In the genomic region with DNA sequence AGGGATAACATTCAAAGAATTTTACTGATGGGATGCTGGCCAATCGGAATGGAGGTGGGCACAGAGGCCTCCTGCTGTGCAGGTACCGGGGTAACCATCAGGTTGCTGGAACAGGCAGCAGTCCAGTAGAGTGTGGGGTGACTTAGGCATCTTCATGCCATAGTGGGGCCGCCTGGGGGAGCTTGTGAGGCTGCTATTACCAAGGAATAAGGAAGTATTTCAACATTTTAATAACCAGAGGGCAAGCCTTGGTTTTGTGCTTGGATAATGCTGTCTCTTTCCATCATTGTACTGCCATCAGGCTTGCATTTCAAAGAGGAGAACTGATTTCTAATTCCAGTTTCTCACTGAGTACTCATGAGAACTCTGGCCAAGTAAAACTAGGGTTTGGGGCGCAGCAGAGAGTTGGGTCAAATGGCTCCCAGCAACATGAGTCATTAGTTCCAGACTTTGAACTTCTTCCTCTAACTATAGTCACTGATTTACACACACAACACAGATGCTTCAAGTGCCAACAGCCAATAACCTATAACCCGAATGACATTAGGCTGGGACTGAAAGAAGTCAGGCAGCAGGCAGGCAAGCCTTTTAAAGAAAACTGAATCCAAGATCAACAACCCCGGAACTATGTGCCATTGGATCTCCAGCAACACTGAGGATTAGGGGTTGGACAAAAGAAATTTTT, we compare ENCODE assay signal across 8 cellular contexts. TPM values are rescaled to one million over a fixed set of nuclear protein-coding genes. Genes with fewer than 3 reads are reported as not detected.
DNase-seq lines count a peak whose midpoint lies in the region; ATAC-seq and TF ChIP-seq lines count a peak whose summit lies in the region.

No MANE protein-coding gene starts in this region.

- no peak overlapping the region for H2BK120ac ChIP-seq in trophoblast cell (ENCODE audit: insufficient read depth, low read length, poor library complexity)

- no peaks in the 10 kb centered on the region for H3K27me3 Mint-ChIP-seq in activated naive CD4-positive, alpha-beta T cell treated with anti-CD3 and anti-CD28 coated beads for 36 hours (ENCODE audit: low read depth)
- H3K27me3 Mint-ChIP-seq in CD8-positive, alpha-beta T cell (ENCODE audit: low read depth): peaks cover 5% of the 10 kb centered on the region
- peaks cover 5% of the 10 kb centered on the region for H3K27me3 Mint-ChIP-seq in activated T-helper 17 cell treated with anti-CD3 and anti-CD28 coated beads, Interleukin-2, amount 50 U/mL, for 72 hours

- no peaks in the 10 kb centered on the region for H3K79me1 ChIP-seq in trophoblast cell (ENCODE audit: low read length)

- H3K9me3 ChIP-seq in PC-9 (ENCODE audit: insufficient read depth, low read depth) (no peaks in the 10 kb centered on the region), trophoblast cell (ENCODE audit: insufficient read depth, low read depth, low read length) (peaks cover 1% of the 10 kb centered on the region)
- no peaks in the 10 kb centered on the region for H3K9me3 ChIP-seq in CD8-positive, alpha-beta T cell (ENCODE audit: low read length)

- H3K4me1 ChIP-seq in PC-9 (replicated peaks; ENCODE audit: insufficient read depth): peaks cover 51% of the 10 kb centered on the region
- H3K4me1 ChIP-seq in trophoblast cell (ENCODE audit: control insufficient read depth in 1 of 2, insufficient read depth in 2 of 2, low read length in 2 of 2): no peaks in the 10 kb centered on the region
- no peaks in the 10 kb centered on the region for H3K4me1 ChIP-seq in CD8-positive, alpha-beta T cell (ENCODE audit: insufficient read depth, low read length)

- CTCF ChIA-PET in activated naive CD4-positive, alpha-beta T cell treated with anti-CD3 and anti-CD28 coated beads for 36 hours (lab: Charles Lee): no interaction called here
- CTCF ChIA-PET in PC-9 (lab: Charles Lee): no interaction called here
- CTCF ChIA-PET in CD8-positive, alpha-beta T cell (lab: Charles Lee): interaction anchor here (0.6 kb wide), 1 partner anchor 217 kb away, joined by 5 read pairs; no protein-coding TSS in a partner anchor

- H3K9me2 ChIP-seq in PC-9 (ENCODE audit: insufficient read depth): no peaks in the 10 kb centered on the region

- no peak overlapping the region for H2BK5ac ChIP-seq in trophoblast cell (ENCODE audit: low read depth, low read length, poor library complexity)

- peaks cover 4% of the 10 kb centered on the region for H3K4me1 Mint-ChIP-seq in activated naive CD4-positive, alpha-beta T cell treated with anti-CD3 and anti-CD28 coated beads for 36 hours (ENCODE audit: low read depth)
- H3K4me1 Mint-ChIP-seq in CD8-positive, alpha-beta T cell (ENCODE audit: low read depth): no peaks in the 10 kb centered on the region
- H3K4me1 Mint-ChIP-seq in activated T-helper 17 cell treated with anti-CD3 and anti-CD28 coated beads, Interleukin-2, amount 50 U/mL, for 72 hours: no peaks in the 10 kb centered on the region

- H3K36me3 ChIP-seq in PC-9 (ENCODE audit: low read depth) (no peaks in the 10 kb centered on the region), trophoblast cell (ENCODE audit: control insufficient read depth in 1 of 2, insufficient read depth in 2 of 2, low read length in 2 of 2) (no peaks in the 10 kb centered on the region)
- H3K36me3 ChIP-seq in CD8-positive, alpha-beta T cell (ENCODE audit: insufficient read depth, low read length): no peaks in the 10 kb centered on the region

- no peak overlapping the region for H3K4ac ChIP-seq in trophoblast cell (ENCODE audit: low read depth, low read length)

- H2BK12ac ChIP-seq in trophoblast cell (ENCODE audit: low read length): no peak overlapping the region

- H4K12ac ChIP-seq in trophoblast cell (ENCODE audit: low read depth, low read length): no peak overlapping the region

- peak overlapping the region; percentile 100 for H3K27ac ChIP-seq in PC-9
- no peak overlapping the region for H3K27ac ChIP-seq in trophoblast cell (ENCODE audit: low read depth, low read length)
- H3K27ac ChIP-seq in CD8-positive, alpha-beta T cell (ENCODE audit: low read depth, low read length): no peak overlapping the region

- H3K9ac ChIP-seq in trophoblast cell (ENCODE audit: low read length): no peak overlapping the region

- H3K36me3 Mint-ChIP-seq in activated naive CD4-positive, alpha-beta T cell treated with anti-CD3 and anti-CD28 coated beads for 36 hours (ENCODE audit: low read depth): no peaks in the 10 kb centered on the region
- H3K36me3 Mint-ChIP-seq in CD8-positive, alpha-beta T cell: no peaks in the 10 kb centered on the region
- no peaks in the 10 kb centered on the region for H3K36me3 Mint-ChIP-seq in activated T-helper 17 cell treated with anti-CD3 and anti-CD28 coated beads, Interleukin-2, amount 50 U/mL, for 72 hours (ENCODE audit: low read depth)

- H4K91ac ChIP-seq in trophoblast cell (ENCODE audit: low read depth, low read length): no peak overlapping the region

- H4K8ac ChIP-seq in trophoblast cell (ENCODE audit: low read depth, low read length): no peak overlapping the region

- no CpG with 5 or more reads among the region's 6 CpGs for WGBS in trophoblast cell (ENCODE audit: extremely low coverage, insufficient coverage, insufficient read length)

- peak overlapping the region; percentile 71 for H3K4me2 ChIP-seq in PC-9
- H3K4me2 ChIP-seq in trophoblast cell (ENCODE audit: low read length): no peak overlapping the region

- peak; percentile 87 for ATAC-seq in esophagus mucosa
- ATAC-seq in CD8-positive, alpha-beta T cell: no peak
- no peak for ATAC-seq in activated T-helper 17 cell treated with anti-CD3 and anti-CD28 coated beads, Interleukin-2, amount 50 U/mL, for 72 hours (replicated peaks)

- H3K4me3 Mint-ChIP-seq in activated naive CD4-positive, alpha-beta T cell treated with anti-CD3 and anti-CD28 coated beads for 36 hours: no peak overlapping the region
- no peak overlapping the region for H3K4me3 Mint-ChIP-seq in CD8-positive, alpha-beta T cell
- H3K4me3 Mint-ChIP-seq in activated T-helper 17 cell treated with anti-CD3 and anti-CD28 coated beads, Interleukin-2, amount 50 U/mL, for 72 hours: no peak overlapping the region

- POLR2A ChIA-PET in PC-9 (lab: Charles Lee; ENCODE audit: unreplicated experiment): interaction anchor here (0.5 to 1.3 kb wide), 3 partner anchors 51 to 60 kb away, joined by 4 to 12 read pairs (median 10); no protein-coding TSS in a partner anchor
- POLR2A ChIA-PET in CD8-positive, alpha-beta T cell (lab: Charles Lee): no interaction called here

- no peaks in the 10 kb centered on the region for H3K27me3 ChIP-seq in PC-9 (ENCODE audit: insufficient read depth, low read depth)
- no peaks in the 10 kb centered on the region for H3K27me3 ChIP-seq in trophoblast cell (ENCODE audit: insufficient read depth, low read length)
- no peaks in the 10 kb centered on the region for H3K27me3 ChIP-seq in CD8-positive, alpha-beta T cell (ENCODE audit: insufficient read depth, low read length)

- no peak overlapping the region for H3K18ac ChIP-seq in trophoblast cell (ENCODE audit: low read length)

- DNase-seq in activated naive CD4-positive, alpha-beta T cell treated with anti-CD3 and anti-CD28 coated beads for 36 hours: peak; percentile 19
- DNase-seq in activated naive CD4-positive, alpha-beta T cell treated with anti-CD3 and anti-CD28 coated beads, Interleukin-2, amount 50 U/mL, for 16 hours: no peak
- DNase-seq in PC-9 (peak; percentile 63 to 97), trophoblast cell (peak; percentile 7 to 43), GM19240 (ENCODE audit: insufficient read length, low spot score) (no peak)
- DNase-seq in CD8-positive, alpha-beta T cell: no peak

- no peak overlapping the region for H3K14ac ChIP-seq in trophoblast cell (ENCODE audit: low read length)

- H3K9me3 Mint-ChIP-seq in activated naive CD4-positive, alpha-beta T cell treated with anti-CD3 and anti-CD28 coated beads for 36 hours: no peaks in the 10 kb centered on the region
- H3K9me3 Mint-ChIP-seq in CD8-positive, alpha-beta T cell: no peaks in the 10 kb centered on the region
- H3K9me3 Mint-ChIP-seq in activated T-helper 17 cell treated with anti-CD3 and anti-CD28 coated beads, Interleukin-2, amount 50 U/mL, for 72 hours: no peaks in the 10 kb centered on the region

- intact Hi-C loops in activated naive CD4-positive, alpha-beta T cell treated with anti-CD3 and anti-CD28 coated beads for 36 hours (cut with micrococcal nuclease): no loop called here
- intact Hi-C loops in PC-9 (cut with micrococcal nuclease; ENCODE audit: unreplicated experiment): loop anchor here (1.0 to 2.0 kb wide), 3 partner anchors 55 to 66 kb away; no protein-coding TSS in a partner anchor
- intact Hi-C loops in CD8-positive, alpha-beta T cell (cut with DNase I, micrococcal nuclease): no loop called here

- H3K23ac ChIP-seq in trophoblast cell (ENCODE audit: low read length): no peak overlapping the region

- peak overlapping the region; percentile 58 for H2AFZ ChIP-seq in PC-9
- H2AFZ ChIP-seq in trophoblast cell (ENCODE audit: insufficient read depth, low read length, poor library complexity): no peak overlapping the region

- H4K20me1 ChIP-seq in PC-9 (ENCODE audit: insufficient read depth): no peaks in the 10 kb centered on the region

- H3K4me3 ChIP-seq in PC-9: peak overlapping the region; percentile 13; the same call in 1 of the 2 replicates
- H3K4me3 ChIP-seq in trophoblast cell (ENCODE audit: low read depth, low read length): no peak overlapping the region
- H3K4me3 ChIP-seq in CD8-positive, alpha-beta T cell (ENCODE audit: low read depth, low read length): no peak overlapping the region

- peak; percentile 70 for TF ChIP-seq CTCF in PC-9 (conservative IDR thresholded peaks at IDR 0.05)
- no peak for TF ChIP-seq CTCF in CD8-positive, alpha-beta T cell (IDR thresholded peaks at IDR 0.05)

- no peak overlapping the region for H3K27ac Mint-ChIP-seq in activated naive CD4-positive, alpha-beta T cell treated with anti-CD3 and anti-CD28 coated beads for 36 hours
- H3K27ac Mint-ChIP-seq in CD8-positive, alpha-beta T cell: no peak overlapping the region
- H3K27ac Mint-ChIP-seq in activated T-helper 17 cell treated with anti-CD3 and anti-CD28 coated beads, Interleukin-2, amount 50 U/mL, for 72 hours: no peak overlapping the region

- no peaks in the 10 kb centered on the region for H3K79me2 ChIP-seq in PC-9 (ENCODE audit: low read depth)
- H3K79me2 ChIP-seq in trophoblast cell (ENCODE audit: control insufficient read depth, insufficient read depth, low read length, poor library complexity): no peaks in the 10 kb centered on the region

- H3F3A ChIP-seq in PC-9 (ENCODE audit: insufficient read depth, low read depth): peaks cover 35% of the 10 kb centered on the region

- H2AK5ac ChIP-seq in trophoblast cell (ENCODE audit: low read length): no peak overlapping the region

- BruUV-seq in PC-9 (replicated peaks; lab: Mats Ljungman, UMichigan): TSS peak; percentile 93

RNA-seq across cellular contexts. Expression of gene FHL2, which starts 56.1 kb away (rescaled TPM):
- total RNA-seq in activated naive CD4-positive, alpha-beta T cell treated with anti-CD3 and anti-CD28 coated beads for 36 hours: 1 to 10 TPM; 1.6 to 1.8 TPM
- total RNA-seq in PC-9 (2021) (109 and 117 TPM in 2 replicates), esophagus mucosa (39.0 TPM)
- polyA plus RNA-seq in trophoblast cell (2013): 83.4 and 89.8 TPM in 2 replicates
- under 1 TPM; 0.38 to 0.64 TPM for total RNA-seq in CD8-positive, alpha-beta T cell
- 1 to 10 TPM; 2.2 to 2.3 TPM for total RNA-seq in activated T-helper 17 cell treated with anti-CD3 and anti-CD28 coated beads, Interleukin-2, amount 50 U/mL, for 72 hours

Comparison
In these comparisons a context has a peak if more than half of its experiments do, and no peak if none do; other contexts are left out.
1. DNase-seq: peak in activated naive CD4-positive, alpha-beta T cell treated with anti-CD3 and anti-CD28 coated beads for 36 hours (single experiment), PC-9 (2 of 2) and trophoblast cell (2 of 2); none in activated naive CD4-positive, alpha-beta T cell treated with anti-CD3 and anti-CD28 coated beads, Interleukin-2, amount 50 U/mL, for 16 hours (single experiment), GM19240 (single experiment) and CD8-positive, alpha-beta T cell (0 of 7).
2. RNA of gene FHL2, which starts 56.1 kb away (total RNA-seq): 109 to 117 TPM in PC-9 and 39.0 TPM in esophagus mucosa (single experiment); 2.2 to 2.3 TPM in activated T-helper 17 cell treated with anti-CD3 and anti-CD28 coated beads, Interleukin-2, amount 50 U/mL, for 72 hours, 1.6 to 1.8 TPM in activated naive CD4-positive, alpha-beta T cell treated with anti-CD3 and anti-CD28 coated beads for 36 hours and 0.38 to 0.64 TPM in CD8-positive, alpha-beta T cell; every median in the first group is over 10 times any median in the second.